Comparison of ENCODE assay signal across 20 cellular contexts in the genomic region with DNA sequence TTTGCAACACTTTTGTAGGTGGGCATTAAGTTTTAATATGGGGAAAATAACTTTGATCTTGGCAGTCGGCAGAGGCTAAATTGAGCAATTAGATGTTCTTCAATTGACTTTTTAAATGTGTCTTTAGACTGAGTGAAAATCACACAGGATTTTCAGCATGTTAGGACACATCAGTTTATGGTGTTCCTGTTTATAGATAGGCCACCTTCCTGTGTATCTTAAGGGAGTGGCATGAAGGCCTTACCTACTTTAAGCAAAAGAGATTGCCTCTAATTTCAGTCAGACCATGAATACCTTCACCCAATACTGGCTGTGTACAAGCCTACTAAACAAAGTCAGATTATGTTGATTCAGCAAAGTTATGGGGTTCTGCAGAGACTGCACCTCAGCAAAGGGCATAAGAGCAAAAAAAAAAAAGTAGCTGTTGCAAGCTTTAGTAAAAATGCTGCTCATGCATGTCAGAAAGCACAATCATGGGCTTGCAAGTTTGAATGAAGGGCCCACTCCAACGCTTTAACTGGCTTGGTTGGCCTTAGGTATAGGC.
A peak's percentile ranks its signal among the peaks of the same experiment; 100 is the strongest.
DNase-seq lines count a peak whose midpoint lies in the region; ATAC-seq, FAIRE-seq and TF ChIP-seq lines count a peak whose summit lies in the region.
"Had no signal": no experiment of that assay in that cellular context is flagged by ENCODE, and none has a peak within 500 bp of the region (broad histone marks: within the 10 kb centered on the region; RNA-seq: fewer than 3 reads in every experiment).

No MANE protein-coding gene starts in this region.

- dilution Hi-C loops in IMR-90 (cut with HindIII; ENCODE audit: low sequenced_read_pairs, unreplicated experiment) = no loop called here

- no peak overlapping the region for H2BK120ac ChIP-seq in IMR-90 (ENCODE audit: low read depth, low read length)

- FAIRE-seq in bronchial epithelial cell (lab: Jason Lieb, UNC) = no peak
- FAIRE-seq: GM12878, H54 had no signal

- no peak for TF ChIP-seq RAD21 in IMR-90 (IDR thresholded peaks at IDR 0.05; ENCODE audit: low read length)

- no peak overlapping the region for H3K4me2 ChIP-seq in IMR-90 (ENCODE audit: low read depth, low read length)

- H4K91ac ChIP-seq in IMR-90 (ENCODE audit: insufficient read depth, low read depth, low read length) = no peak overlapping the region

- intact Hi-C loops in IMR-90 (cut with micrococcal nuclease) (no loop called here), left colon (cut with DNase I, micrococcal nuclease) (no loop called here)

- no peak overlapping the region for H3K9ac ChIP-seq in IMR-90 (ENCODE audit: low read depth, low read length)
- H3K9ac ChIP-seq: GM23248 had no signal

- no TSS peak for BruUV-seq in IMR-90 (replicated peaks; lab: Mats Ljungman, UMichigan)

- H3K4ac ChIP-seq in IMR-90 (ENCODE audit: low read depth, low read length) = no peak overlapping the region

- CTCF ChIA-PET in IMR-90 (lab: Yijun Ruan, JAX) = no interaction called here

- no peak for DNase-seq in IMR-90
- peak; percentile 57 for DNase-seq in bronchial epithelial cell (ENCODE audit: low read depth)
- no peak for DNase-seq in left colon
- DNase-seq in activated CD4-positive, CD25-positive, alpha-beta regulatory T cell (lab: John Stamatoyannopoulos, UW) = no peak
- DNase-seq in dermis blood vessel endothelial cell = no peak
- no peak for DNase-seq in coronary artery (ENCODE audit: low spot score)
- DNase-seq: ACHN; BE2C; C1 segment of cervical spinal cord; CD4-positive, CD25-positive, alpha-beta regulatory T cell; CD8-positive, alpha-beta memory T cell; COR-L47; DMS 273 treated with DMSO at 0.1 percent for 48 hours; DMS53; DND-41; EL; GM23248; HCEC 1CT had no signal

- no peaks in the 10 kb centered on the region for H3K27me3 ChIP-seq in IMR-90 (ENCODE audit: control insufficient read depth, insufficient read depth, low read length)
- no peaks in the 10 kb centered on the region for H3K27me3 ChIP-seq in bronchial epithelial cell (ENCODE audit: control insufficient read depth, insufficient read depth, low read length)
- H3K27me3 ChIP-seq: BE2C had no signal

- H3K4me3 ChIP-seq in IMR-90 (ENCODE audit: insufficient read depth, low read depth, low read length) (no peak overlapping the region), bronchial epithelial cell (ENCODE audit: low read depth, low read length) (no peak overlapping the region), coronary artery (no peak overlapping the region)
- H3K4me3 ChIP-seq: GM12878, GM23248 had no signal

- H4K20me1 ChIP-seq in IMR-90 (ENCODE audit: insufficient read depth, low read length) = no peaks in the 10 kb centered on the region

- H3K27ac ChIP-seq in IMR-90 (ENCODE audit: insufficient read depth, low read length) (no peak overlapping the region), coronary artery (no peak overlapping the region)
- H3K27ac ChIP-seq: GM23248 had no signal

- no peak overlapping the region for H2BK20ac ChIP-seq in IMR-90 (ENCODE audit: low read depth, low read length)

- H3K36me3 ChIP-seq in IMR-90 (ENCODE audit: control insufficient read depth, insufficient read depth, low read length) (no peaks in the 10 kb centered on the region), bronchial epithelial cell (ENCODE audit: control insufficient read depth, insufficient read depth, low read length) (no peaks in the 10 kb centered on the region)
- H3K36me3 ChIP-seq: BE2C had no signal

- no peak overlapping the region for H3K18ac ChIP-seq in IMR-90 (ENCODE audit: low read depth, low read length)

- whole genome bisulfite sequencing in IMR-90 (ENCODE audit: extremely low coverage in 2 of 2, insufficient read length in 1 of 2), 2 experiments = 100% methylated on average over 1 of the region's 2 CpGs; no CpG with 5 or more reads in 1 of the 2 experiments

- no peak overlapping the region for H2BK15ac ChIP-seq in IMR-90 (ENCODE audit: low read depth, low read length)

- no peak overlapping the region for H3K14ac ChIP-seq in IMR-90 (replicated peaks; ENCODE audit: low read depth, low read length)

- no peak for ATAC-seq in IMR-90 (ENCODE audit: low read depth)
- peak; percentile 94 for ATAC-seq in left colon
- ATAC-seq: GM12878 had no signal

- no peak overlapping the region for H2AK5ac ChIP-seq in IMR-90 (ENCODE audit: low read depth, low read length)

- H3K4me1 ChIP-seq in IMR-90 (ENCODE audit: control insufficient read depth, insufficient read depth, low read length) = no peaks in the 10 kb centered on the region

- no peaks in the 10 kb centered on the region for H3K79me1 ChIP-seq in IMR-90 (ENCODE audit: low read depth in 1 of 2, low read length in 2 of 2)

- H3K9me3 ChIP-seq in IMR-90 (ENCODE audit: control insufficient read depth, insufficient read depth, low read length) = no peaks in the 10 kb centered on the region
- H3K9me3 ChIP-seq: BE2C had no signal

- H3K56ac ChIP-seq in IMR-90 (ENCODE audit: extremely low read depth, insufficient read depth, low read length) = no peak overlapping the region

- H4K8ac ChIP-seq in IMR-90 (ENCODE audit: low read depth in 2 of 2, low read length in 2 of 2) = no peak overlapping the region

- no peak overlapping the region for H4K5ac ChIP-seq in IMR-90 (ENCODE audit: low read depth, low read length)

- no peak overlapping the region for H2BK5ac ChIP-seq in IMR-90 (ENCODE audit: low read depth, low read length, poor library complexity, severe bottlenecking)

- H3K9me1 ChIP-seq in IMR-90 (ENCODE audit: insufficient read depth, low read length) = no peaks in the 10 kb centered on the region

- no peak for TF ChIP-seq POLR2A in IMR-90 (IDR thresholded peaks at IDR 0.05; ENCODE audit: low read depth, low read length)

- in situ Hi-C loops in IMR-90 (cut with MboI; ENCODE audit: low sequenced_read_pairs) = no loop called here

- POLR2A ChIA-PET in IMR-90 (lab: Charles Lee; ENCODE audit: unreplicated experiment) = no interaction called here

- no peak overlapping the region for H2AFZ ChIP-seq in IMR-90 (replicated peaks; ENCODE audit: low read length, poor library complexity)
- H2AFZ ChIP-seq: GM23248 had no signal

- no peak overlapping the region for H2AK9ac ChIP-seq in IMR-90 (replicated peaks; ENCODE audit: low read depth, low read length, poor library complexity)

- no peak overlapping the region for H3K23ac ChIP-seq in IMR-90 (ENCODE audit: low read depth, low read length)

- TF ChIP-seq CTCF in IMR-90 (conservative IDR thresholded peaks at IDR 0.05; ENCODE audit: low read depth, low read length) (no peak), bronchial epithelial cell (IDR thresholded peaks at IDR 0.05; ENCODE audit: insufficient read depth, low read length, severe bottlenecking) (no peak), coronary artery (IDR thresholded peaks at IDR 0.05) (no peak)

TF ChIP-seq in IMR-90, 13 proteins besides CTCF, POLR2A, EP300 and RAD21:
- TF ChIP-seq CHD1 (IDR thresholded peaks at IDR 0.05; ENCODE audit: low read depth, low read length) (no peak), MAFK (IDR thresholded peaks at IDR 0.05; ENCODE audit: low read depth, low read length) (peak; percentile 38; the same call in 1 of the 2 replicates)
